In genomic region chr11:63858628-63859550, GRCh38 we compare ENCODE assay signal across 11 cellular contexts. TPM values are rescaled to one million over a fixed set of nuclear protein-coding genes. Genes with fewer than 3 reads are reported as not detected.
DNase-seq lines count a peak whose midpoint lies in the region; ATAC-seq, FAIRE-seq and TF ChIP-seq lines count a peak whose summit lies in the region.
"Had no signal": no experiment of that assay in that cellular context is flagged by ENCODE, and none has a peak within 500 bp of the region (broad histone marks: within the 10 kb centered on the region; RNA-seq: fewer than 3 reads in every experiment).

No MANE protein-coding gene starts in this region.

- peaks cover 14% of the 10 kb centered on the region for H3K36me3 Mint-ChIP-seq in WTC11

- intact Hi-C loops in heart right ventricle (cut with DNase I): no loop called here
- intact Hi-C loops in sigmoid colon (cut with DNase I): no loop called here

- TF ChIP-seq CTCF in WTC11 (IDR thresholded peaks at IDR 0.05) (no peak), heart right ventricle (IDR thresholded peaks at IDR 0.05) (no peak), sigmoid colon (IDR thresholded peaks at IDR 0.05) (no peak)

- no peak overlapping the region for H3K4me3 Mint-ChIP-seq in WTC11

- no peaks in the 10 kb centered on the region for H3K27me3 Mint-ChIP-seq in WTC11 (ENCODE audit: low read depth)

- peaks cover 5% of the 10 kb centered on the region; the same call in 1 of the 2 replicates for H3K9me3 Mint-ChIP-seq in WTC11

- no peak for TF ChIP-seq POLR2A in sigmoid colon (IDR thresholded peaks at IDR 0.05)

- POLR2A ChIA-PET in WTC11 (lab: Charles Lee): no interaction called here

- no peak for TF ChIP-seq EP300 in sigmoid colon (IDR thresholded peaks at IDR 0.05)

- no peak for FAIRE-seq in urothelium cell line (lab: Jason Lieb, UNC)
- FAIRE-seq: HTR-8/SVneo had no signal

- H3K4me1 ChIP-seq in heart right ventricle (peaks cover 0 to 68% (median 25%) of the 10 kb centered on the region in 9 donors), sigmoid colon (peaks cover 0 to 17% (median 11%) of the 10 kb centered on the region in 4 donors)

- H3K27me3 ChIP-seq in heart right ventricle (no peaks in the 10 kb centered on the region), sigmoid colon (no peaks in the 10 kb centered on the region)
- H3K27me3 ChIP-seq: tibial nerve had no signal

- 80% methylated on average over 11 of the region's 11 CpGs for WGBS in heart right ventricle, 2 donors
- 79 to 83% methylated on average over 11 of the region's 11 CpGs for WGBS in sigmoid colon, 2 donors

- peak; percentile 66 for DNase-seq in HCEC 1CT
- no peak for DNase-seq in WTC11 (ENCODE audit: low spot score)
- no peak for DNase-seq in heart right ventricle
- DNase-seq in sigmoid colon: peak; percentile 73
- DNase-seq in stimulated activated naive CD4-positive, alpha-beta T cell treated with Interleukin-2 at 50 U/mL for 16 hours (lab: John Stamatoyannopoulos, UW): no peak
- DNase-seq in urothelium cell line (ENCODE audit: low spot score): no peak
- DNase-seq: RPMI8226 had no signal

- H3K36me3 ChIP-seq in heart right ventricle (peaks cover 0 to 43% (median 4%) of the 10 kb centered on the region in 9 donors), sigmoid colon (peaks cover 0 to 6% (median 2%) of the 10 kb centered on the region in 4 donors)

- H3K4me3 ChIP-seq in heart right ventricle: no peak overlapping the region
- H3K4me3 ChIP-seq in sigmoid colon: no peak overlapping the region
- H3K4me3 ChIP-seq: tibial nerve had no signal

- CTCF ChIA-PET in WTC11 (lab: Charles Lee): interaction anchor here (0.7 kb wide), 1 partner anchor 230 kb away, joined by 4 read pairs; no protein-coding TSS in a partner anchor

- H3K9me3 ChIP-seq in heart right ventricle (no peaks in the 10 kb centered on the region), sigmoid colon (no peaks in the 10 kb centered on the region)
- H3K9me3 ChIP-seq: tibial nerve had no signal

- peak overlapping the region in 7 of 10 donors; percentile 2 to 66 (median 37) for H3K27ac ChIP-seq in heart right ventricle
- H3K27ac ChIP-seq in sigmoid colon: peak overlapping the region in 2 of 4 donors; percentile 7 to 42

- H3K4me1 Mint-ChIP-seq in WTC11: peaks cover 15% of the 10 kb centered on the region

- ATAC-seq in WTC11 (no peak), heart right ventricle (peak in 7 of 8 donors; percentile 46 to 86 (median 81)), HG03457 (IDR thresholded peaks at IDR 0.05; ENCODE audit: unreplicated experiment) (no peak), HG03196 (IDR thresholded peaks at IDR 0.05; ENCODE audit: unreplicated experiment) (no peak)

- 0 out of 2 replicates have a peak overlapping the region, but pooled peaks have one; percentile 14 for H3K27ac Mint-ChIP-seq in WTC11

TF ChIP-seq in WTC11, 78 proteins besides CTCF, POLR2A, EP300 and RAD21:
- TF ChIP-seq TCF7 (CRISPR knock-in tag; IDR thresholded peaks at IDR 0.05; ENCODE audit: low read depth): no peak
- no peak for TF ChIP-seq FOXK1 (CRISPR knock-in tag; IDR thresholded peaks at IDR 0.05)
- TF ChIP-seq SMAD3 (CRISPR knock-in tag; IDR thresholded peaks at IDR 0.05; ENCODE audit: borderline replicate concordance): no peak
- no peak for TF ChIP-seq PREB (CRISPR knock-in tag; IDR thresholded peaks at IDR 0.05; ENCODE audit: borderline replicate concordance)
- TF ChIP-seq ZNF219 (CRISPR knock-in tag; IDR thresholded peaks at IDR 0.05; ENCODE audit: borderline replicate concordance): no peak
- TF ChIP-seq ZNF396 (CRISPR knock-in tag; IDR thresholded peaks at IDR 0.05; ENCODE audit: borderline replicate concordance): no peak
- TF ChIP-seq HMGA2 (CRISPR knock-in tag; IDR thresholded peaks at IDR 0.05): no peak
- TF ChIP-seq MYBL2 (CRISPR knock-in tag; IDR thresholded peaks at IDR 0.05): no peak
- TF ChIP-seq NFYB (CRISPR knock-in tag; conservative IDR thresholded peaks at IDR 0.05; ENCODE audit: low read depth): no peak
- TF ChIP-seq ZMAT4 (CRISPR knock-in tag; IDR thresholded peaks at IDR 0.05): no peak
- TF ChIP-seq ATF3 (CRISPR knock-in tag; conservative IDR thresholded peaks at IDR 0.05): no peak
- no peak for TF ChIP-seq MXD4 (CRISPR knock-in tag; IDR thresholded peaks at IDR 0.05; ENCODE audit: borderline replicate concordance)
- no peak for TF ChIP-seq MLX (CRISPR knock-in tag; IDR thresholded peaks at IDR 0.05)
- no peak for TF ChIP-seq E2F5 (CRISPR knock-in tag; IDR thresholded peaks at IDR 0.05)
- no peak for TF ChIP-seq TEAD4 (CRISPR knock-in tag; IDR thresholded peaks at IDR 0.05)
- no peak for TF ChIP-seq OVOL2 (CRISPR knock-in tag; IDR thresholded peaks at IDR 0.05; ENCODE audit: borderline replicate concordance)
- TF ChIP-seq NR1H2 (CRISPR knock-in tag; IDR thresholded peaks at IDR 0.05): no peak

RNA-seq across cellular contexts. Expression of gene MARK2, which starts 20.0 kb away (rescaled TPM):
- total RNA-seq in WTC11 (2021) (50.8 to 57.4 TPM (median 51.4 TPM) in 3 replicates), heart right ventricle (10 to 100 TPM; 33.8 to 42.7 (median 39.0) TPM), sigmoid colon (10 to 100 TPM; 14.3 to 24.6 (median 18.2) TPM)
- polyA plus RNA-seq in heart right ventricle (10 to 100 TPM; 12.6 to 18.9 TPM), sigmoid colon (10 to 100 TPM; 25.8 to 49.3 (median 44.2) TPM)

RNA-seq across cellular contexts. Expression of gene SPINDOC, which starts 45.6 kb away (rescaled TPM):
- 93.8 to 108 TPM (median 106 TPM) in 3 replicates for total RNA-seq in WTC11 (2021)
- total RNA-seq in heart right ventricle: 10 to 100 TPM in 5 of 10 donors, 1 to 10 TPM in 5; 7.0 to 13.2 (median 9.9) TPM
- polyA plus RNA-seq in heart right ventricle: 1 to 10 TPM; 9.4 to 9.7 TPM
- total RNA-seq in sigmoid colon: 10 to 100 TPM; 12.2 to 15.2 (median 14.1) TPM
- 10 to 100 TPM in 1 of 3 donors, 1 to 10 TPM in 2; 4.6 to 11.7 (median 4.8) TPM for polyA plus RNA-seq in sigmoid colon

RNA-seq across cellular contexts. Expression of gene RCOR2, which starts 58.1 kb away (rescaled TPM):
- total RNA-seq in WTC11 (2021): 77.4 to 98.3 TPM (median 92.0 TPM) in 3 replicates
- 1 to 10 TPM; 1.1 to 8.4 (median 5.0) TPM for total RNA-seq in heart right ventricle
- polyA plus RNA-seq in heart right ventricle: 1 to 10 TPM; 4.4 to 5.4 TPM
- under 1 TPM; 0.49 to 0.83 (median 0.70) TPM for total RNA-seq in sigmoid colon
- polyA plus RNA-seq in sigmoid colon: 1 to 10 TPM in 1 of 3 donors, under 1 TPM in 2; 0.60 to 2.4 (median 0.69) TPM

Comparison
In these comparisons a context has a peak if more than half of its experiments do, and no peak if none do; other contexts are left out.
1. DNase-seq: peak in HCEC 1CT (single experiment) and sigmoid colon (single experiment); none in WTC11 (single experiment), heart right ventricle (0 of 2), stimulated activated naive CD4-positive, alpha-beta T cell treated with Interleukin-2 at 50 U/mL for 16 hours (single experiment) and urothelium cell line (single experiment).
2. ATAC-seq: peak in heart right ventricle (7 of 8); none in WTC11 (single experiment), HG03457 (single experiment) and HG03196 (single experiment).